ENCODE assay signal across 8 cellular contexts in genomic region chr10:73874267-73875138, GRCh38. TPM values are rescaled to one million over a fixed set of nuclear protein-coding genes. Genes with fewer than 3 reads are reported as not detected.
DNase-seq lines count a peak whose midpoint lies in the region; ATAC-seq and TF ChIP-seq lines count a peak whose summit lies in the region.

Gene CAMK2G (minus strand): TSS chr10:73874555. CDS start chr10:73874461, 94 bp downstream.

- no peak within 1 kb of the TSS for H3K27ac ChIP-seq in SK-N-MC
- peak within 1 kb of the TSS; percentile 44 to 90 (median 88) for H3K27ac ChIP-seq in gastroesophageal sphincter
- peak within 1 kb of the TSS; percentile 72 for H3K27ac ChIP-seq in temporal lobe (ENCODE audit: low read depth, low read length)

- H3K9me3 Mint-ChIP-seq in activated naive CD4-positive, alpha-beta T cell treated with anti-CD3 and anti-CD28 coated beads for 36 hours: no peaks in the 10 kb centered on the region

- WGBS in gastroesophageal sphincter (ENCODE audit: low coverage in 1 of 2), 2 donors: 0% methylated on average over 13 of the region's 95 CpGs; no CpG with 5 or more reads in 1 of the 2 donors

- H3K27me3 ChIP-seq in gastroesophageal sphincter: no peaks in the 10 kb centered on the region

- peak; percentile 84 for ATAC-seq in GM21786 (IDR thresholded peaks at IDR 0.05; ENCODE audit: unreplicated experiment)
- ATAC-seq in gastroesophageal sphincter: peak; percentile 95

- H3K36me3 Mint-ChIP-seq in activated naive CD4-positive, alpha-beta T cell treated with anti-CD3 and anti-CD28 coated beads for 36 hours (ENCODE audit: low read depth): peaks cover 4% of the 10 kb centered on the region

- H3K9me3 ChIP-seq in SK-N-MC (ENCODE audit: low read depth, low read length) (no peaks in the 10 kb centered on the region), gastroesophageal sphincter (no peaks in the 10 kb centered on the region)

- H3K4me3 ChIP-seq in LNCaP clone FGC (ENCODE audit: low read depth, low read length) (peak within 1 kb of the TSS; percentile 58), SK-N-MC (peak within 1 kb of the TSS; percentile 76), gastroesophageal sphincter (peak within 1 kb of the TSS; percentile 92 to 99)

- peaks cover 68% of the 10 kb centered on the region for H3K4me1 Mint-ChIP-seq in activated naive CD4-positive, alpha-beta T cell treated with anti-CD3 and anti-CD28 coated beads for 36 hours (ENCODE audit: low read depth)

- CTCF ChIA-PET in activated naive CD4-positive, alpha-beta T cell treated with anti-CD3 and anti-CD28 coated beads for 36 hours (lab: Charles Lee): interaction anchor here (0.7 to 12.1 kb wide), 4 partner anchors 14 to 362 kb away, joined by 3 to 443 read pairs (median 126); no protein-coding TSS in a partner anchor

- peaks cover 0 to 73% (median 23%) of the 10 kb centered on the region in 3 donors for H3K4me1 ChIP-seq in gastroesophageal sphincter

- peak within 1 kb of the TSS; percentile 84 for H3K4me3 Mint-ChIP-seq in activated naive CD4-positive, alpha-beta T cell treated with anti-CD3 and anti-CD28 coated beads for 36 hours

- TF ChIP-seq CTCF in LNCaP clone FGC (IDR thresholded peaks at IDR 0.05; ENCODE audit: control insufficient read depth, extremely low read depth, insufficient read depth) (no peak), gastroesophageal sphincter (IDR thresholded peaks at IDR 0.05) (peak in 3 of 4 experiments; percentile 13 to 26 (median 16))

- no peak for TF ChIP-seq EP300 in gastroesophageal sphincter (IDR thresholded peaks at IDR 0.05)

- no peaks in the 10 kb centered on the region for H3K27me3 Mint-ChIP-seq in activated naive CD4-positive, alpha-beta T cell treated with anti-CD3 and anti-CD28 coated beads for 36 hours (ENCODE audit: low read depth)

- H3K27ac Mint-ChIP-seq in activated naive CD4-positive, alpha-beta T cell treated with anti-CD3 and anti-CD28 coated beads for 36 hours: peak within 1 kb of the TSS; percentile 88

- DNase-seq in EL: peak; percentile 85
- no peak for DNase-seq in LNCaP clone FGC (ENCODE audit: low read depth)
- no peak for DNase-seq in SK-N-MC (ENCODE audit: low read depth, low spot score)
- DNase-seq in activated naive CD4-positive, alpha-beta T cell treated with anti-CD3 and anti-CD28 coated beads for 36 hours: peak; percentile 89
- peak; percentile 74 for DNase-seq in occipital lobe (lab: John Stamatoyannopoulos, UW)

- H3K9ac ChIP-seq in SK-N-MC (ENCODE audit: insufficient read length): no peak within 1 kb of the TSS

- intact Hi-C loops in activated naive CD4-positive, alpha-beta T cell treated with anti-CD3 and anti-CD28 coated beads for 36 hours (cut with micrococcal nuclease): loop anchor here (1.0 to 10.0 kb wide), 6 partner anchors 9 to 1360 kb away; partner anchors contain the start of genes ANXA7, COMTD1 and DNAJC9

- H3K36me3 ChIP-seq in SK-N-MC (ENCODE audit: insufficient read depth, low read length) (no peaks in the 10 kb centered on the region), gastroesophageal sphincter (peaks cover 0 to 23% of the 10 kb centered on the region in 2 donors)

- peak; percentile 64 for TF ChIP-seq POLR2A in gastroesophageal sphincter (IDR thresholded peaks at IDR 0.05)

RNA-seq across cellular contexts. Expression of gene CAMK2G, which starts in this region (rescaled TPM):
- 10 to 100 TPM; 22.9 to 26.3 TPM for total RNA-seq in activated naive CD4-positive, alpha-beta T cell treated with anti-CD3 and anti-CD28 coated beads for 36 hours
- total RNA-seq in gastroesophageal sphincter (100 to 1,000 TPM in 3 of 4 donors, 10 to 100 TPM in 1; 82.3 to 207 (median 155) TPM), occipital lobe (64.1 TPM), temporal lobe (53.8 TPM)

Comparison
In these comparisons a context has a peak if more than half of its experiments do, and no peak if none do; other contexts are left out.
1. DNase-seq: peak in EL (single experiment), activated naive CD4-positive, alpha-beta T cell treated with anti-CD3 and anti-CD28 coated beads for 36 hours (single experiment) and occipital lobe (single experiment); none in LNCaP clone FGC (single experiment) and SK-N-MC (single experiment).
2. Peak in every context shown above with its lines, with median percentiles within 50 percentile points of each other: H3K4me3 ChIP-seq.